ENCODE assay signal across 22 cellular contexts in genomic region chr18:75659535-75660023, GRCh38.
"Had no signal": no experiment of that assay in that cellular context is flagged by ENCODE, and none has a peak within 500 bp of the region (broad histone marks: within the 10 kb centered on the region; RNA-seq: fewer than 3 reads in every experiment).

No MANE protein-coding gene starts in this region.

- H3K4me3 ChIP-seq: left ventricle myocardium inferior, mucosa of descending colon, ovary, right atrium auricular region, skin epidermis, stomach, testis, thyroid gland, transverse colon, upper lobe of left lung, vagina had no signal

- H3K27ac ChIP-seq: left ventricle myocardium inferior, ovary, right atrium auricular region, skin epidermis, stomach, testis, thyroid gland, transverse colon, upper lobe of left lung, vagina had no signal

- H3K4me1 ChIP-seq: left ventricle myocardium inferior, right atrium auricular region, testis, upper lobe of left lung, vagina had no signal

- H3K27me3 ChIP-seq: ovary, right atrium auricular region, stomach, testis, thyroid gland, transverse colon, upper lobe of left lung, vagina had no signal

- H3K9me3 ChIP-seq: mucosa of descending colon, ovary, testis, thyroid gland, vagina had no signal

- ATAC-seq: mucosa of descending colon; naive thymus-derived CD4-positive, alpha-beta T cell; natural killer cell treated with Interleukin-12 subunit alpha and Interleukin-12 subunit beta and Interleukin-15 and Interleukin-18, amount 100 ng/mL, for 72 hours; sciatic nerve; stimulated activated naive B cell treated with anti-CD40 and anti-IgM and Interleukin-4, amounts not matched to agents 10 μg/mL and 1 μg/mL and 100 μg/mL, for 72 hours; stimulated activated naive CD8-positive, alpha-beta T cell treated with anti-CD3 and anti-CD28 coated beads, Interleukin-15, Interleukin-2, amounts not matched to agents 100 U/mL and 50 U/mL, for 24 hours had no signal

- H3K36me3 ChIP-seq: left ventricle myocardium inferior, ovary, right atrium auricular region, stomach, thyroid gland, transverse colon, upper lobe of left lung, vagina had no signal

- DNase-seq: islet precursor cell; left ventricle myocardium inferior; midbrain; mucosa of descending colon; naive thymus-derived CD4-positive, alpha-beta T cell; ovary; stimulated activated CD4-positive, alpha-beta T cell treated with anti-CD3 and anti-CD28 coated beads, Interleukin-12 subunit alpha, Interleukin-12 subunit beta, amount 100 ng/mL, for 4 hours; stimulated activated CD4-positive, alpha-beta T cell treated with anti-CD3 and anti-CD28 coated beads, Interleukin-15, amount 100 ng/mL, for 24 hours; stimulated activated CD4-positive, alpha-beta T cell treated with anti-CD3 and anti-CD28 coated beads, Interleukin-2, amount 100 ng/mL, for 24 hours; stimulated activated CD4-positive, alpha-beta T cell treated with anti-CD3 and anti-CD28 coated beads, Interleukin-4, amount 100 ng/mL, for 1 hour; stimulated activated naive B cell treated with anti-CD40 and anti-IgM and Interleukin-4, amounts not matched to agents 10 μg/mL and 1 μg/mL and 100 μg/mL, for 72 hours; stimulated activated naive CD8-positive, alpha-beta T cell treated with anti-CD3 and anti-CD28 coated beads, Interleukin-15, Interleukin-2, amounts not matched to agents 100 U/mL and 50 U/mL, for 24 hours; stomach; testis; thyroid gland; transverse colon; upper lobe of left lung had no signal
